21 cellular contexts compared by ENCODE assay signal in the genomic region with DNA sequence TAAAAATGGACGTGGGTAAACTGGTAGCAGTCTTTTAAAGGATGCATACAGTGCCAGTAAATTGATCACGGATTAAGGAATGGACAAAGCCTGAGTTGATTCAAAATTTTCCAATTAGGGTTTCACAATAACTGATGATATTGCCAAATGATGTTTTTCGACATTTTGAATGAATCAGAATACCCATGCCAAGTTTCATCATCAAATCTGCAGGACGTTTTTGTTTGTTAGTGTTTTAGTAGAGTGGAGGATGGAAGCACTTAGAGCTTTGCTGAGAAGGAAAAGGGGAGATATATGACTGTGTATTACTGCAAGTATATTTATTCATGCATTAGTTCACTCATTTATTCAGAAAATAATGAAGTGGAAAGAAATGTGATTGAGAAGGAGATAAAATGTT.
DNase-seq lines count a peak whose midpoint lies in the region; ATAC-seq, FAIRE-seq and TF ChIP-seq lines count a peak whose summit lies in the region.
"Had no signal": no experiment of that assay in that cellular context is flagged by ENCODE, and none has a peak within 500 bp of the region (broad histone marks: within the 10 kb centered on the region; RNA-seq: fewer than 3 reads in every experiment).

No MANE protein-coding gene starts in this region.

- H3K4me3 Mint-ChIP-seq in glutamatergic neuron (ENCODE audit: unreplicated experiment), result no peak overlapping the region
- H3K4me3 Mint-ChIP-seq: H9 had no signal

- no peaks in the 10 kb centered on the region for H3K36me3 Mint-ChIP-seq in glutamatergic neuron (ENCODE audit: unreplicated experiment)

- H3K4me1 Mint-ChIP-seq in glutamatergic neuron (ENCODE audit: low read depth, unreplicated experiment), result no peaks in the 10 kb centered on the region
- H3K4me1 Mint-ChIP-seq: H9 had no signal

- peaks cover 1% of the 10 kb centered on the region for H3K9me3 Mint-ChIP-seq in glutamatergic neuron (ENCODE audit: unreplicated experiment)
- H3K9me3 Mint-ChIP-seq: H9 had no signal

- no peak for TF ChIP-seq RAD21 in HepG2 (CRISPR knock-in tag; IDR thresholded peaks at IDR 0.05)

- H3K9me3 ChIP-seq in HepG2 (ENCODE audit: low read length), result no peaks in the 10 kb centered on the region
- no peaks in the 10 kb centered on the region for H3K9me3 ChIP-seq in right lobe of liver
- H3K9me3 ChIP-seq in subcutaneous abdominal adipose tissue (ENCODE audit: control insufficient read depth in 5 of 5, low read length in 5 of 5), result no peaks in the 10 kb centered on the region

- no peak overlapping the region for H3K4me3 ChIP-seq in HepG2 (replicated peaks in 1 of 3; ENCODE audit: insufficient read depth in 1 of 3, low read depth in 2 of 3, low read length in 3 of 3)
- no peak overlapping the region for H3K4me3 ChIP-seq in right lobe of liver
- no peak overlapping the region for H3K4me3 ChIP-seq in cardiac fibroblast (replicated peaks in 1 of 2; ENCODE audit: low read depth in 2 of 2, low read length in 2 of 2)
- H3K4me3 ChIP-seq in subcutaneous abdominal adipose tissue (ENCODE audit: low read depth in 1 of 5, low read length in 5 of 5), result no peak overlapping the region

- no peak overlapping the region for H3K4me2 ChIP-seq in HepG2 (ENCODE audit: low read depth, low read length)

- H3K27me3 ChIP-seq in HepG2 (ENCODE audit: control insufficient read depth in 1 of 2, insufficient read depth in 2 of 2, low read length in 2 of 2) (no peaks in the 10 kb centered on the region), right lobe of liver (no peaks in the 10 kb centered on the region), subcutaneous abdominal adipose tissue (ENCODE audit: control insufficient read depth in 5 of 5, insufficient read depth in 4 of 5, low read length in 5 of 5) (no peaks in the 10 kb centered on the region)

- 1% methylated on average over 4 of the region's 4 CpGs for WGBS in HepG2 (ENCODE audit: low lambda C conversion rate)
- 28% methylated on average over 4 of the region's 4 CpGs for whole genome bisulfite sequencing in right lobe of liver (ENCODE audit: insufficient coverage, low coverage, low lambda C conversion rate, missing lambda C conversion rate)

- no TSS peak for BruUV-seq in HepG2 (replicated peaks; lab: Mats Ljungman, UMichigan)

- no peaks in the 10 kb centered on the region for H3K27me3 Mint-ChIP-seq in glutamatergic neuron (ENCODE audit: unreplicated experiment)

- H4K20me1 ChIP-seq in HepG2 (ENCODE audit: insufficient read depth, low read length), result no peaks in the 10 kb centered on the region

- DNase-seq in HepG2 (ENCODE audit: low spot score) (no peak), right lobe of liver (no peak), cardiac fibroblast (ENCODE audit: low read depth in 2 of 2) (peak; percentile 2 to 68), glutamatergic neuron (no peak), NAMALWA (ENCODE audit: low spot score) (no peak)
- DNase-seq: DMS53, GDM1, H9, MM.1S, NCI-H1105 treated with DMSO at 0.1 percent for 48 hours, NCI-H2081, NCI-H2171 treated with DMSO at 0.1 percent for 48 hours, NCI-H446, NCI-H526, Right ventricle myocardium superior, SW 1271 had no signal

- POLR2A ChIA-PET in HepG2 (lab: Yijun Ruan, JAX), result no interaction called here

- H3K4me1 ChIP-seq in HepG2 (ENCODE audit: insufficient read depth, low read length) (no peaks in the 10 kb centered on the region), right lobe of liver (no peaks in the 10 kb centered on the region), subcutaneous abdominal adipose tissue (ENCODE audit: control insufficient read depth in 5 of 5, insufficient read depth in 5 of 5, low read length in 5 of 5) (peaks cover 0 to 18% (median 3%) of the 10 kb centered on the region in 5 donors)

- no peaks in the 10 kb centered on the region for H3K79me2 ChIP-seq in HepG2 (ENCODE audit: insufficient read depth, low read length)

- peak overlapping the region; percentile 7 for H3K27ac Mint-ChIP-seq in glutamatergic neuron (ENCODE audit: unreplicated experiment)
- H3K27ac Mint-ChIP-seq: H9 had no signal

- TF ChIP-seq POLR2A in HepG2 (IDR thresholded peaks at IDR 0.05; ENCODE audit: insufficient read depth in 1 of 2, low read depth in 2 of 2, low read length in 2 of 2) (no peak), right lobe of liver (IDR thresholded peaks at IDR 0.05) (no peak)

- TF ChIP-seq EP300 in HepG2 (IDR thresholded peaks at IDR 0.05; ENCODE audit: low read depth in 2 of 2, low read length in 2 of 2) (no peak), HepG2 (CRISPR knock-in tag; IDR thresholded peaks at IDR 0.05; ENCODE audit: borderline replicate concordance) (no peak)

- TF ChIP-seq CTCF in HepG2 (CRISPR knock-in tag; IDR thresholded peaks at IDR 0.05) (no peak), right lobe of liver (IDR thresholded peaks at IDR 0.05) (no peak), cardiac fibroblast (IDR thresholded peaks at IDR 0.05; ENCODE audit: low read depth, low read length) (no peak), glutamatergic neuron (IDR thresholded peaks at IDR 0.05; ENCODE audit: partially characterized antibody, unreplicated experiment) (no peak)

- H3K36me3 ChIP-seq in HepG2 (replicated peaks in 1 of 2; ENCODE audit: control insufficient read depth in 1 of 2, insufficient read depth in 2 of 2, low read length in 2 of 2) (no peaks in the 10 kb centered on the region), right lobe of liver (no peaks in the 10 kb centered on the region), subcutaneous abdominal adipose tissue (ENCODE audit: control insufficient read depth in 5 of 5, insufficient read depth in 5 of 5, low read length in 5 of 5) (no peaks in the 10 kb centered on the region)

- ATAC-seq in HepG2, result no peak
- ATAC-seq in right lobe of liver, result no peak
- no peak for ATAC-seq in HG03565 (IDR thresholded peaks at IDR 0.05; ENCODE audit: unreplicated experiment)
- no peak for ATAC-seq in GM18909 (IDR thresholded peaks at IDR 0.05; ENCODE audit: poor library complexity, unreplicated experiment)

- no peak overlapping the region for H2AFZ ChIP-seq in HepG2 (ENCODE audit: low read length)

- intact Hi-C loops in HepG2 (cut with micrococcal nuclease; ENCODE audit: unreplicated experiment), result no loop called here
- intact Hi-C loops in right lobe of liver (cut with DNase I), result no loop called here

- FAIRE-seq in HepG2 (lab: Jason Lieb, UNC), result no peak
- FAIRE-seq: D721Med had no signal

- H3K9ac ChIP-seq in HepG2 (ENCODE audit: insufficient read depth, low read depth, low read length), result no peak overlapping the region
- no peak overlapping the region for H3K9ac ChIP-seq in subcutaneous abdominal adipose tissue (ENCODE audit: low read length in 5 of 5)

- CTCF ChIA-PET in HepG2 (lab: Yijun Ruan, JAX; ENCODE audit: low intra/inter-chr PET ratio, low total read pairs), result no interaction called here

- no peak overlapping the region for H3K27ac ChIP-seq in HepG2 (ENCODE audit: extremely low read length, insufficient read depth, low read length)
- no peak overlapping the region for H3K27ac ChIP-seq in right lobe of liver
- H3K27ac ChIP-seq in subcutaneous abdominal adipose tissue (ENCODE audit: low read depth, low read length), result peak overlapping the region; percentile 7
- H3K27ac ChIP-seq: C4-2B had no signal

- in situ Hi-C loops in HepG2 (cut with HindIII; ENCODE audit: extremely low pct_ligation_motif_present, low pct_unique_long_range_greater_than_20kb), result no loop called here

TF ChIP-seq in HepG2, 621 proteins besides CTCF, POLR2A, EP300 and RAD21:
- TF ChIP-seq ZNF33B (CRISPR knock-in tag; IDR thresholded peaks at IDR 0.05), result no peak
- peak; percentile 29; the same call in 1 of the 2 replicates for TF ChIP-seq CEBPB (IDR thresholded peaks at IDR 0.05; ENCODE audit: borderline replicate concordance, low read depth, low read length)

Comparison
In these comparisons a context has a peak if more than half of its experiments do, and no peak if none do; other contexts are left out.
1. DNase-seq: peak in cardiac fibroblast (2 of 2); none in HepG2 (single experiment), right lobe of liver (0 of 3), glutamatergic neuron (single experiment) and NAMALWA (single experiment).